Comparison of ENCODE assay signal across 18 cellular contexts in genomic region chr13:100298691-100299090, GRCh38.
A peak's percentile ranks its signal among the peaks of the same experiment; 100 is the strongest.
DNase-seq lines count a peak whose midpoint lies in the region; ATAC-seq, FAIRE-seq and TF ChIP-seq lines count a peak whose summit lies in the region.
"Had no signal": no experiment of that assay in that cellular context is flagged by ENCODE, and none has a peak within 500 bp of the region (broad histone marks: within the 10 kb centered on the region; RNA-seq: fewer than 3 reads in every experiment).

No MANE protein-coding gene starts in this region.

- H2AFZ ChIP-seq in HepG2 (ENCODE audit: low read length), result no peak overlapping the region
- H2AFZ ChIP-seq: GM23248 had no signal

- TF ChIP-seq CTCF in HepG2 (CRISPR knock-in tag; IDR thresholded peaks at IDR 0.05), result no peak
- TF ChIP-seq CTCF in right lobe of liver (IDR thresholded peaks at IDR 0.05), result no peak

- WGBS in HepG2 (ENCODE audit: low lambda C conversion rate), result 91% methylated on average over 2 of the region's 2 CpGs
- 74% methylated on average over 2 of the region's 2 CpGs for WGBS in right lobe of liver (ENCODE audit: insufficient coverage, low coverage, low lambda C conversion rate, missing lambda C conversion rate)

- TF ChIP-seq EP300 in HepG2 (IDR thresholded peaks at IDR 0.05; ENCODE audit: low read depth in 2 of 2, low read length in 2 of 2) (no peak), HepG2 (CRISPR knock-in tag; IDR thresholded peaks at IDR 0.05; ENCODE audit: borderline replicate concordance) (no peak)

- H3K4me3 ChIP-seq in HepG2 (replicated peaks in 1 of 3; ENCODE audit: insufficient read depth in 1 of 3, low read depth in 2 of 3, low read length in 3 of 3) (no peak overlapping the region), right lobe of liver (no peak overlapping the region)
- H3K4me3 ChIP-seq: GM23248 had no signal

- H3K9ac ChIP-seq in HepG2 (ENCODE audit: insufficient read depth, low read depth, low read length), result no peak overlapping the region
- H3K9ac ChIP-seq: GM23248 had no signal

- DNase-seq in HepG2 (ENCODE audit: low spot score), result no peak
- no peak for DNase-seq in right lobe of liver
- DNase-seq in dermis blood vessel endothelial cell, result peak; percentile 53
- DNase-seq in lung microvascular endothelial cell (ENCODE audit: low read depth in 2 of 2), result peak; percentile 11 to 55
- DNase-seq in A172 (ENCODE audit: low spot score), result no peak
- no peak for DNase-seq in GOT3 (lab: John Stamatoyannopoulos, UW)
- DNase-seq: 8988T; AML-193; Calu3; CD4-positive, alpha-beta T cell; DMS79 treated with DMSO at 0.1 percent for 48 hours; GF-D8; GM23248; HCEC 1CT; KBM-7 had no signal

- no peaks in the 10 kb centered on the region for H3K27me3 ChIP-seq in HepG2 (ENCODE audit: control insufficient read depth in 1 of 2, insufficient read depth in 2 of 2, low read length in 2 of 2)
- no peaks in the 10 kb centered on the region for H3K27me3 ChIP-seq in right lobe of liver

- no peaks in the 10 kb centered on the region for H3K79me2 ChIP-seq in HepG2 (ENCODE audit: insufficient read depth, low read length)

- no peak for TF ChIP-seq POLR2A in HepG2 (IDR thresholded peaks at IDR 0.05; ENCODE audit: insufficient read depth in 1 of 2, low read depth in 2 of 2, low read length in 2 of 2)
- TF ChIP-seq POLR2A in right lobe of liver (IDR thresholded peaks at IDR 0.05), result no peak

- FAIRE-seq in HepG2 (lab: Jason Lieb, UNC), result no peak
- FAIRE-seq: HTR-8/SVneo had no signal

- intact Hi-C loops in HepG2 (cut with micrococcal nuclease; ENCODE audit: unreplicated experiment), result no loop called here
- intact Hi-C loops in right lobe of liver (cut with DNase I), result no loop called here

- TF ChIP-seq RAD21 in HepG2 (CRISPR knock-in tag; IDR thresholded peaks at IDR 0.05), result no peak

- in situ Hi-C loops in HepG2 (cut with HindIII; ENCODE audit: extremely low pct_ligation_motif_present, low pct_unique_long_range_greater_than_20kb), result no loop called here

- peaks cover 2 to 3% of the 10 kb centered on the region in 2 experiments; a peak in 3 of 5 replicates for H3K36me3 ChIP-seq in HepG2 (replicated peaks in 1 of 2; ENCODE audit: control insufficient read depth in 1 of 2, insufficient read depth in 2 of 2, low read length in 2 of 2)
- no peaks in the 10 kb centered on the region for H3K36me3 ChIP-seq in right lobe of liver

- BruUV-seq in HepG2 (replicated peaks; lab: Mats Ljungman, UMichigan), result no TSS peak

- H3K27ac ChIP-seq in HepG2 (ENCODE audit: extremely low read length, insufficient read depth, low read length), result no peak overlapping the region
- no peak overlapping the region for H3K27ac ChIP-seq in right lobe of liver
- H3K27ac ChIP-seq: C4-2B, GM23248 had no signal

- H3K4me1 ChIP-seq in HepG2 (ENCODE audit: insufficient read depth, low read length) (peaks cover 24% of the 10 kb centered on the region), right lobe of liver (no peaks in the 10 kb centered on the region)

- H3K9me3 ChIP-seq in HepG2 (ENCODE audit: low read length), result no peaks in the 10 kb centered on the region
- H3K9me3 ChIP-seq in right lobe of liver, result no peaks in the 10 kb centered on the region

- H4K20me1 ChIP-seq in HepG2 (ENCODE audit: insufficient read depth, low read length), result no peaks in the 10 kb centered on the region

- CTCF ChIA-PET in HepG2 (lab: Yijun Ruan, JAX; ENCODE audit: low intra/inter-chr PET ratio, low total read pairs), result no interaction called here

- POLR2A ChIA-PET in HepG2 (lab: Yijun Ruan, JAX), result no interaction called here

- ATAC-seq in HepG2 (no peak), right lobe of liver (no peak), GM19351 (IDR thresholded peaks at IDR 0.05; ENCODE audit: unreplicated experiment) (no peak)

- no peak overlapping the region for H3K4me2 ChIP-seq in HepG2 (ENCODE audit: low read depth, low read length)

TF ChIP-seq in HepG2, 621 proteins besides CTCF, POLR2A, EP300 and RAD21:
- TF ChIP-seq HNRNPK (IDR thresholded peaks at IDR 0.05; ENCODE audit: low read depth, low read length, poor library complexity, severe bottlenecking) (peak; percentile 77), RFXAP (CRISPR knock-in tag; IDR thresholded peaks at IDR 0.05; ENCODE audit: borderline replicate concordance) (no peak)

Comparison
In these comparisons a context has a peak if more than half of its experiments do, and no peak if none do; other contexts are left out.
1. DNase-seq: peak in dermis blood vessel endothelial cell (single experiment) and lung microvascular endothelial cell (2 of 2); none in HepG2 (single experiment), right lobe of liver (0 of 3), A172 (single experiment) and GOT3 (single experiment).